In genomic region chr2:203931262-203931661, GRCh38 we compare ENCODE assay signal across 5 cellular contexts. TPM values are rescaled to one million over a fixed set of nuclear protein-coding genes. Genes with fewer than 3 reads are reported as not detected.
"Had no signal": no experiment of that assay in that cellular context is flagged by ENCODE, and none has a peak within 500 bp of the region (broad histone marks: within the 10 kb centered on the region; RNA-seq: fewer than 3 reads in every experiment).

No MANE protein-coding gene starts in this region.

RNA-seq across cellular contexts. Expression of gene ICOS, which starts 5.3 kb away (rescaled TPM):
- total RNA-seq: ascending aorta, body of pancreas, bronchial epithelial cell, NCI-H460, PC-9 had no signal
